ENCODE assay signal across 10 cellular contexts in the genomic region with DNA sequence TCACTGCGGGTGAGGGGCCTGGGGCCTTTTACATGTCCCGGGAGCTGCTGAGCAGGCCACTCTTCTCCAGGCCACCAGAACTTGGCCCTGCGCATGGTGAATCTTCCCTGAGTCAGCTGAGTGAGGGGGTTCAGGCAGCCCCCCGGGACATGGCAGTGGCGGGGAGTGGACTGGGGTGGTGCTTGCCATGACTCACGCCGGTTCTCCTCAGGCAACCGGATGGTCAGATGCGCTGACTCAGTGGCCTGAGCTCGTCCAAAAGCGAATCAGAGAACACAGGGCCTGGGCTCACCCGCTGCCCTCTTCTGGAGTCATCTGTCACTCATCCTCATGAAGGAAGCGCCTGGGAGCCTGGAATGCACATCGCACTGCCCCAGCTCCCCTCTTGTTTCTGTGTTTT. TPM values are rescaled to one million over a fixed set of nuclear protein-coding genes. Genes with fewer than 3 reads are reported as not detected.
DNase-seq lines count a peak whose midpoint lies in the region; ATAC-seq and TF ChIP-seq lines count a peak whose summit lies in the region.
"Had no signal": no experiment of that assay in that cellular context is flagged by ENCODE, and none has a peak within 500 bp of the region (broad histone marks: within the 10 kb centered on the region; RNA-seq: fewer than 3 reads in every experiment).

No MANE protein-coding gene starts in this region.

- no peak for TF ChIP-seq CTCF in uterus (IDR thresholded peaks at IDR 0.05)

- intact Hi-C loops in uterus (cut with DNase I; ENCODE audit: low total_unique reads), result no loop called here

- TF ChIP-seq POLR2A in uterus (IDR thresholded peaks at IDR 0.05), result no peak

- H3K27me3 ChIP-seq in MG63 (no peaks in the 10 kb centered on the region), uterus (no peaks in the 10 kb centered on the region)

- H3K27ac ChIP-seq in uterus, result peak overlapping the region; percentile 73 to 84

- H3K4me3 ChIP-seq in MG63, result peak overlapping the region; percentile 26
- H3K4me3 ChIP-seq in uterus, result no peak overlapping the region

- DNase-seq in MG63 (peak; percentile 97), dedifferentiated amniotic fluid mesenchymal stem cell (ENCODE audit: extremely low spot score) (peak; percentile 80), lung microvascular endothelial cell (ENCODE audit: low read depth in 2 of 2) (peak; percentile 90 to 96), uterus (peak in 1 of 2 donors; percentile 46), NCI-H1436 (lab: John Stamatoyannopoulos, UW) (no peak)
- DNase-seq: activated CD4-positive, alpha-beta T cell treated with anti-CD3 and anti-CD28 coated beads, Interleukin-2, amount 10 ng/mL, durations not matched to agents 24 days and 14 days; NCI-H748 treated with DMSO at 0.1 percent for 48 hours had no signal

- no peak for ATAC-seq in GM18502 (IDR thresholded peaks at IDR 0.05; ENCODE audit: poor library complexity, unreplicated experiment)
- ATAC-seq in HG02571 (IDR thresholded peaks at IDR 0.05; ENCODE audit: unreplicated experiment), result no peak

- H3K4me1 ChIP-seq in uterus, result peaks cover 5 to 35% of the 10 kb centered on the region in 2 donors

- no peaks in the 10 kb centered on the region for H3K36me3 ChIP-seq in MG63
- H3K36me3 ChIP-seq in uterus, result no peaks in the 10 kb centered on the region

- no peaks in the 10 kb centered on the region for H3K9me3 ChIP-seq in MG63
- no peaks in the 10 kb centered on the region for H3K9me3 ChIP-seq in uterus

RNA-seq across cellular contexts. Expression of gene HTRA1, which starts 33.5 kb away (rescaled TPM):
- 26.0 and 40.8 TPM in 2 replicates for total RNA-seq in MG63 (2014; rRNA removed; shearing (Covaris generic); ENCODE audit: low replicate concordance)
- total RNA-seq in lung microvascular endothelial cell, result 42.7 and 125 TPM in 2 replicates
- total RNA-seq in uterus, result 100 to 1,000 TPM in 3 of 4 donors, 10 to 100 TPM in 1; 98.3 to 153 (median 142) TPM
- total RNA-seq: activated CD4-positive, alpha-beta T cell treated with anti-CD3 and anti-CD28 coated beads, Interleukin-2, amount 10 ng/mL, durations not matched to agents 24 days and 14 days had no signal

RNA-seq across cellular contexts. Expression of gene ARMS2, which starts 40.4 kb away (rescaled TPM):
- total RNA-seq in MG63 (2014; rRNA removed; shearing (Covaris generic); ENCODE audit: low replicate concordance), result not detected in 2 replicates
- total RNA-seq in lung microvascular endothelial cell (not detected in 2 replicates), uterus (not detected)
- total RNA-seq: activated CD4-positive, alpha-beta T cell treated with anti-CD3 and anti-CD28 coated beads, Interleukin-2, amount 10 ng/mL, durations not matched to agents 24 days and 14 days; ureter had no signal
